ENCODE assay signal across 8 cellular contexts in the genomic region with DNA sequence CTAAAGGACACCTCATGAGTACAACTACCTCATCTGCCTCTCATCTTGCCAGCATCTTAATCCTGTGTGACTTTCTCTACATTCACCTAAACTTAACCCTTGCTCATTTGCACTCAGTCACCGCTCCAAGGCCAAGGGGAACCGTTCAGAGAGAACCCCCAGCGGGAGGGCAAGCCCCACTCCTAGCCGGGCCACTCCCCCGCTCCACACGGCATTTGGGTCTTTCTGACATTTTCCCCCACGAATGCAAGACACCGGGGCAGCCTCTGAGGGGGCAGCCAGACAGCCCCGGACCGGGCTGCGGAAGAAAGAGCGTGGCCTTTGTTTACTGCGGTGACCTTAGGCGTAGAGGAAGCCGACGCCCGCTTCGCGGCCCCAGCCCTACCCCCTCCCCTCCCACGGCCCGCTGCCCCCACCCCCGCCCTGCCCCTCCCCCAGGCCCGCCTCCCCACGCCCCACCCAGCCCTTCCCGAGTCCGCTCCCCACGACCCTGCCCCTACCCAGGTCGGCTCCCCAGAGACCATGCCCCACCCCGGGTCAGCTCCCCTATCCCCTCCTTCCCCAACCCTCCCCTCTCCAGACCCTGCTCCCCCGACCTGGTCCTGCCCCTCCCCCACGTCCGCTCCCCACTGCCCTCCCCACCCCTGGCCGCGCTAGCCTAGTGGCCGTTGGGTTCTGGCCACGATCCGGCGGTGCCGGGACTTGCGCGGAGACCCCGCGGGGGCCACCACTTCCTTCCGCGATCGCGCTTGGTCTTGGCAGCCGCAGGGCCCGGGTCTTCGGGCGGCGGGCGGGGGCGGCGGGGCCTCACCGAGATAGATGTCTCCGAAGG. TPM values are rescaled to one million over a fixed set of nuclear protein-coding genes. Genes with fewer than 3 reads are reported as not detected.
A peak's percentile ranks its signal among the peaks of the same experiment; 100 is the strongest.
DNase-seq lines count a peak whose midpoint lies in the region; ATAC-seq and TF ChIP-seq lines count a peak whose summit lies in the region.

No MANE protein-coding gene starts in this region.

- peak; percentile 11 for ATAC-seq in GM21825 (IDR thresholded peaks at IDR 0.05; ENCODE audit: unreplicated experiment)

- H3K4me1 ChIP-seq in BE2C (peaks cover 17% of the 10 kb centered on the region), SJSA1 (replicated peaks) (peaks cover 32% of the 10 kb centered on the region), ascending aorta (peaks cover 17 to 33% of the 10 kb centered on the region in 2 donors), smooth muscle cell (ENCODE audit: low read depth) (peaks cover 13% of the 10 kb centered on the region)

- H3K4me3 ChIP-seq in BE2C (ENCODE audit: low read depth, low read length) (peak overlapping the region; percentile 66), SJSA1 (peak overlapping the region; percentile 73), ascending aorta (peak overlapping the region; percentile 87 to 99), iPS-11a (ENCODE audit: low read depth, low read length) (peak overlapping the region; percentile 73), smooth muscle cell (peak overlapping the region; percentile 89)

- no peaks in the 10 kb centered on the region for H3K9me3 ChIP-seq in BE2C
- H3K9me3 ChIP-seq in SJSA1 (replicated peaks) = no peaks in the 10 kb centered on the region
- no peaks in the 10 kb centered on the region for H3K9me3 ChIP-seq in ascending aorta
- no peaks in the 10 kb centered on the region for H3K9me3 ChIP-seq in smooth muscle cell (replicated peaks; ENCODE audit: low read depth)

- peaks cover 57% of the 10 kb centered on the region for H3K79me2 ChIP-seq in smooth muscle cell (ENCODE audit: low read depth)

- H3K27ac ChIP-seq in SJSA1 = peak overlapping the region; percentile 98
- peak overlapping the region; percentile 97 to 99 for H3K27ac ChIP-seq in ascending aorta
- peak overlapping the region; percentile 99 for H3K27ac ChIP-seq in smooth muscle cell (ENCODE audit: low read depth)

- H3F3A ChIP-seq in smooth muscle cell (ENCODE audit: low read depth) = peaks cover 9% of the 10 kb centered on the region

- intact Hi-C loops in ascending aorta (cut with DNase I) = loop anchor here (1.0 to 2.0 kb wide), 3 partner anchors 20 to 60 kb away; a partner anchor contains a TSS

- H3K4me2 ChIP-seq in smooth muscle cell = peak overlapping the region; percentile 99

- H3K9ac ChIP-seq in smooth muscle cell (ENCODE audit: low read depth) = peak overlapping the region; percentile 99

- WGBS in smooth muscle cell (ENCODE audit: low lambda C conversion rate) = 2% methylated on average over 25 of the region's 57 CpGs

- peaks cover 50% of the 10 kb centered on the region for H4K20me1 ChIP-seq in smooth muscle cell (ENCODE audit: low read depth)

- peak; percentile 40 for DNase-seq in BE2C
- peak in 1 of 2 experiments; percentile 49 for DNase-seq in SJSA1 (ENCODE audit: low read depth in 1 of 2, low spot score in 2 of 2)
- DNase-seq in ascending aorta (ENCODE audit: low spot score in 2 of 2) = peak in 1 of 2 donors; percentile 71
- no peak for DNase-seq in smooth muscle cell (lab: John Stamatoyannopoulos, UW; ENCODE audit: unreplicated experiment)
- DNase-seq in MV-4-11 (lab: John Stamatoyannopoulos, UW) = no peak
- DNase-seq in KG1 (lab: John Stamatoyannopoulos, UW) = no peak

- no peaks in the 10 kb centered on the region for H3K27me3 ChIP-seq in BE2C
- no peaks in the 10 kb centered on the region for H3K27me3 ChIP-seq in SJSA1 (replicated peaks)
- no peaks in the 10 kb centered on the region for H3K27me3 ChIP-seq in ascending aorta
- no peaks in the 10 kb centered on the region for H3K27me3 ChIP-seq in smooth muscle cell (ENCODE audit: low read depth)

- peak overlapping the region; percentile 94 for H2AFZ ChIP-seq in smooth muscle cell (ENCODE audit: low read depth)

- TF ChIP-seq CTCF in BE2C (IDR thresholded peaks at IDR 0.05; ENCODE audit: low read depth, low read length) (no peak), ascending aorta (IDR thresholded peaks at IDR 0.05) (no peak), smooth muscle cell (IDR thresholded peaks at IDR 0.05; ENCODE audit: borderline replicate concordance, insufficient read depth, poor library complexity, severe bottlenecking) (no peak)

- peaks cover 44% of the 10 kb centered on the region for H3K36me3 ChIP-seq in BE2C
- peaks cover 53% of the 10 kb centered on the region for H3K36me3 ChIP-seq in SJSA1
- H3K36me3 ChIP-seq in ascending aorta = peaks cover 17 to 25% of the 10 kb centered on the region in 2 donors
- no peaks in the 10 kb centered on the region for H3K36me3 ChIP-seq in smooth muscle cell (ENCODE audit: low read depth)

RNA-seq across cellular contexts. Expression of a gene that starts 0.8 kb away (rescaled TPM):
- polyA plus RNA-seq in BE2C (2012; ENCODE audit: insufficient read depth, insufficient read length, low read depth) = 264 TPM
- total RNA-seq in SJSA1 (2014; rRNA removed; shearing (Covaris generic)) = 26.0 and 33.7 TPM in 2 replicates
- total RNA-seq in ascending aorta (86.8 TPM), smooth muscle cell (51.6 and 75.3 TPM in 2 replicates)
- polyA plus RNA-seq in smooth muscle cell = 135 and 172 TPM in 2 replicates

RNA-seq across cellular contexts. Expression of a gene that starts 43.9 kb away (rescaled TPM):
- polyA plus RNA-seq in BE2C (2012; ENCODE audit: insufficient read depth, insufficient read length, low read depth) = 1.7 TPM
- total RNA-seq in SJSA1 (2014; rRNA removed; shearing (Covaris generic)) = 149 and 249 TPM in 2 replicates
- total RNA-seq in ascending aorta = 253 TPM
- total RNA-seq in smooth muscle cell = 151 and 180 TPM in 2 replicates
- polyA plus RNA-seq in smooth muscle cell = 83.3 and 96.1 TPM in 2 replicates

RNA-seq across cellular contexts. Expression of a gene that starts 44.7 kb away (rescaled TPM):
- 0.46 TPM for polyA plus RNA-seq in BE2C (2012; ENCODE audit: insufficient read depth, insufficient read length, low read depth)
- not detected in 2 replicates for total RNA-seq in SJSA1 (2014; rRNA removed; shearing (Covaris generic))
- total RNA-seq in ascending aorta (6.7 TPM), smooth muscle cell (not detected in 2 replicates)
- 0.18 and 0.79 TPM in 2 replicates for polyA plus RNA-seq in smooth muscle cell
